In genomic region chr18:59846814-59847490, GRCh38 we compare ENCODE assay signal across 8 cellular contexts. TPM values are rescaled to one million over a fixed set of nuclear protein-coding genes. Genes with fewer than 3 reads are reported as not detected.
A peak's percentile ranks its signal among the peaks of the same experiment; 100 is the strongest.
DNase-seq lines count a peak whose midpoint lies in the region; ATAC-seq, FAIRE-seq and TF ChIP-seq lines count a peak whose summit lies in the region.

No MANE protein-coding gene starts in this region.

- no peak overlapping the region for H3K4me3 ChIP-seq in cardiac fibroblast (replicated peaks in 1 of 2; ENCODE audit: low read depth in 2 of 2, low read length in 2 of 2)

- no peaks in the 10 kb centered on the region for H3K36me3 Mint-ChIP-seq in naive thymus-derived CD8-positive, alpha-beta T cell
- H3K36me3 Mint-ChIP-seq in CD14-positive monocyte: no peaks in the 10 kb centered on the region

- TF ChIP-seq CTCF in cardiac fibroblast (IDR thresholded peaks at IDR 0.05; ENCODE audit: low read depth, low read length) (no peak), CD14-positive monocyte (IDR thresholded peaks at IDR 0.05) (no peak)

- intact Hi-C loops in CD14-positive monocyte (cut with micrococcal nuclease): no loop called here

- no peak overlapping the region for H3K27ac Mint-ChIP-seq in naive thymus-derived CD8-positive, alpha-beta T cell
- no peak overlapping the region for H3K27ac Mint-ChIP-seq in CD14-positive monocyte

- H3K4me3 Mint-ChIP-seq in naive thymus-derived CD8-positive, alpha-beta T cell: no peak overlapping the region
- H3K4me3 Mint-ChIP-seq in CD14-positive monocyte: no peak overlapping the region

- no peaks in the 10 kb centered on the region for H3K9me3 Mint-ChIP-seq in naive thymus-derived CD8-positive, alpha-beta T cell
- H3K9me3 Mint-ChIP-seq in CD14-positive monocyte: peaks cover 0 to 3% (median 0%) of the 10 kb centered on the region in 7 donors

- FAIRE-seq in GM12892 (lab: Jason Lieb, UNC): peak; percentile 94

- TF ChIP-seq POLR2A in GM12892 (IDR thresholded peaks at IDR 0.05; ENCODE audit: low read depth, low read length): no peak

- peaks cover 0 to 9% (median 0%) of the 10 kb centered on the region in 4 donors for H3K4me1 Mint-ChIP-seq in naive thymus-derived CD8-positive, alpha-beta T cell
- peaks cover 4% of the 10 kb centered on the region for H3K4me1 Mint-ChIP-seq in CD14-positive monocyte

- H3K27me3 Mint-ChIP-seq in naive thymus-derived CD8-positive, alpha-beta T cell: peaks cover 0 to 3% (median 0%) of the 10 kb centered on the region in 5 donors
- peaks cover 2 to 6% (median 3%) of the 10 kb centered on the region in 3 donors for H3K27me3 Mint-ChIP-seq in CD14-positive monocyte (ENCODE audit: low read depth in 3 of 3)

- POLR2A ChIA-PET in naive thymus-derived CD8-positive, alpha-beta T cell (lab: Charles Lee): no interaction called here

- DNase-seq in GM12892 (ENCODE audit: insufficient read length) (peak; percentile 64), cardiac fibroblast (ENCODE audit: low read depth in 2 of 2) (peak; percentile 37 to 72), CD14-positive monocyte (ENCODE audit: low spot score) (no peak), SKM-1 treated with dmso at 0.1 percent for 144 hours (lab: John Stamatoyannopoulos, UW; ENCODE audit: unreplicated experiment) (no peak)
- peak; percentile 3 to 8 for DNase-seq in stimulated activated CD4-positive, alpha-beta T cell treated with anti-CD3 and anti-CD28 coated beads, Interleukin-4, amount 100 ng/mL, for 4 hours
- no peak for DNase-seq in naive thymus-derived CD8-positive, alpha-beta T cell

- ATAC-seq in GM21576 (IDR thresholded peaks at IDR 0.05; ENCODE audit: unreplicated experiment) (peak; percentile 95), HG03575 (IDR thresholded peaks at IDR 0.05; ENCODE audit: extremely low read depth, insufficient number of reproducible peaks, low FRiP score, unreplicated experiment) (peak; percentile 94)
- ATAC-seq in naive thymus-derived CD8-positive, alpha-beta T cell: no peak

RNA-seq across cellular contexts. Expression of gene PMAIP1, which starts 52.8 kb away (rescaled TPM):
- 133 TPM for polyA plus RNA-seq in GM12892 (2012; ENCODE audit: missing spikeins)
- 10 to 100 TPM; 20.1 to 20.3 TPM for total RNA-seq in naive thymus-derived CD8-positive, alpha-beta T cell
- 10 to 100 TPM in 1 of 3 donors, 1 to 10 TPM in 2; 2.6 to 16.0 (median 3.0) TPM for polyA plus RNA-seq in naive thymus-derived CD8-positive, alpha-beta T cell
- polyA plus RNA-seq in CD14-positive monocyte: 10 to 100 TPM; 55.7 to 56.6 TPM

Comparison
In these comparisons a context has a peak if more than half of its experiments do, and no peak if none do; other contexts are left out.
1. DNase-seq: peak in GM12892 (single experiment), cardiac fibroblast (2 of 2) and stimulated activated CD4-positive, alpha-beta T cell treated with anti-CD3 and anti-CD28 coated beads, Interleukin-4, amount 100 ng/mL, for 4 hours (2 of 2); none in naive thymus-derived CD8-positive, alpha-beta T cell (0 of 10), CD14-positive monocyte (single experiment) and SKM-1 treated with dmso at 0.1 percent for 144 hours (single experiment).
2. ATAC-seq: peak in GM21576 (single experiment) and HG03575 (single experiment); none in naive thymus-derived CD8-positive, alpha-beta T cell (0 of 2).